In the genomic region with DNA sequence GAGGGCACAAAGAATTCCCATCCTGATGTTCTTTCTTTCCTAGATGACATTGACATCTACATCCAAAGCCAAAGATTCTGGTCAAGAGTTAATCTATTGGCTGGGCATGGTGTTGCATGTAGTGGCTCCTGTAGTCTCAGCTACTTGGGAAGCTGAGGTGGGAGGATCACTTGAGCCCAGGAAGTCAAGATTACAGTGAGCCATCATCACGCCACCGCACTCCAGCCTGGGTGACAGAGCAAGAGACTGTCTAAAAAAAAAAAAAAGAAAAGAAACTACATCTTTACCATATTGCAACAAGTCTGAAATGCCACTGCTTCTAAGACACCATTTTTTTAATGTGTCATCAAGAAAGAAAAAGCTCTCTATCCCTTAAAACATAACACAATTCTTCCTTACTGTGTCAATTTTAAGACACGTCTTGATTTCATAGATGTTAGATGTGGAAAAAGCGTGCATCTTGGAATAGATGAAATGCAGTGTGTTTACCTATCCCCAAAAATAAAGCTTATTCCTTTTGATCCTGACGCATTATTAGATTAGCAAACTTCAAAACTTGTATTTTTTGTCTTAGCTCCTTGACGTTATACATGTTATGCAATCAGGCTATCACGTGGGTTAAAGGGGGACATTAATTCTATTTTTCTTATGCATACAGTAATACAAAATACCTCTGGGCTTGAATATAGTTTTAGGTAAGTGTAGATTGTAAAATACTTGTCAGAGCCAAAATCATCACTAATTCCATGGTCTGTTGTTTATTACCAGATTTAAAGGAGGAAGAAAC, we compare ENCODE assay signal across 19 cellular contexts. TPM values are rescaled to one million over a fixed set of nuclear protein-coding genes. Genes with fewer than 3 reads are reported as not detected.
DNase-seq lines count a peak whose midpoint lies in the region; FAIRE-seq and TF ChIP-seq lines count a peak whose summit lies in the region.
"Had no signal": no experiment of that assay in that cellular context is flagged by ENCODE, and none has a peak within 500 bp of the region (broad histone marks: within the 10 kb centered on the region; RNA-seq: fewer than 3 reads in every experiment).

No MANE protein-coding gene starts in this region.

- no peaks in the 10 kb centered on the region for H3K9me2 ChIP-seq in OCI-LY1 (ENCODE audit: low read depth, low read length)

- H3K4me3 ChIP-seq in breast epithelium = no peak overlapping the region
- H3K4me3 ChIP-seq in mammary epithelial cell (replicated peaks in 1 of 3; ENCODE audit: insufficient read depth in 1 of 3, low read depth in 2 of 3, low read length in 3 of 3) = no peak overlapping the region
- no peak overlapping the region for H3K4me3 ChIP-seq in OCI-LY1 (ENCODE audit: low read depth, low read length, poor library complexity, severe bottlenecking)
- H3K4me3 ChIP-seq in dorsolateral prefrontal cortex = no peak overlapping the region
- H3K4me3 ChIP-seq in kidney (ENCODE audit: low read length in 2 of 2) = no peak overlapping the region
- H3K4me3 ChIP-seq: BLaER1, GM23338 had no signal

- H3K9me3 Mint-ChIP-seq in glutamatergic neuron (ENCODE audit: unreplicated experiment) = no peaks in the 10 kb centered on the region
- H3K9me3 Mint-ChIP-seq: CD4-positive, alpha-beta memory T cell; GM23338; HFFc6 had no signal

- no TSS peak for BruUV-seq in mammary epithelial cell (replicated peaks; lab: Mats Ljungman, UMichigan)

- H3K4me3 Mint-ChIP-seq in glutamatergic neuron (ENCODE audit: unreplicated experiment) = no peak overlapping the region
- H3K4me3 Mint-ChIP-seq: CD4-positive, alpha-beta memory T cell; GM23338; HFFc6 had no signal

- no peaks in the 10 kb centered on the region for H3K4me1 Mint-ChIP-seq in glutamatergic neuron (ENCODE audit: low read depth, unreplicated experiment)

- H3K4me2 ChIP-seq in mammary epithelial cell (ENCODE audit: insufficient read depth, low read depth, low read length) = no peak overlapping the region
- no peak overlapping the region for H3K4me2 ChIP-seq in OCI-LY1 (ENCODE audit: low read length)
- H3K4me2 ChIP-seq: BLaER1, GM23338 had no signal

- H3K9me3 ChIP-seq in breast epithelium (no peaks in the 10 kb centered on the region), mammary epithelial cell (replicated peaks; ENCODE audit: insufficient read depth, low read length) (no peaks in the 10 kb centered on the region), OCI-LY1 (ENCODE audit: low read length) (no peaks in the 10 kb centered on the region), kidney (ENCODE audit: control insufficient read depth in 1 of 2, low read length in 2 of 2) (no peaks in the 10 kb centered on the region)
- H3K9me3 ChIP-seq: BLaER1 had no signal

- no peak overlapping the region for H3K9ac ChIP-seq in mammary epithelial cell (ENCODE audit: insufficient read depth, low read length)
- H3K9ac ChIP-seq in OCI-LY1 (ENCODE audit: low read length) = no peak overlapping the region
- no peak overlapping the region for H3K9ac ChIP-seq in kidney (ENCODE audit: low read length in 2 of 2)
- H3K9ac ChIP-seq: BLaER1 had no signal

- DNase-seq in breast epithelium (ENCODE audit: low spot score in 2 of 2) = no peak
- DNase-seq in mammary epithelial cell = no peak
- DNase-seq in dorsolateral prefrontal cortex = peak in 3 of 10 donors; percentile 35 to 51 (median 39)
- no peak for DNase-seq in kidney
- DNase-seq in glomerular visceral epithelial cell (ENCODE audit: extremely low spot score) = no peak
- no peak for DNase-seq in glutamatergic neuron
- DNase-seq: 8988T; CD4-positive, alpha-beta memory T cell; DMS153; DMS79; GDM1; HFFc6 had no signal

- H3K79me2 ChIP-seq in mammary epithelial cell (ENCODE audit: insufficient read depth, low read length) (no peaks in the 10 kb centered on the region), OCI-LY1 (ENCODE audit: insufficient read depth, low read length) (no peaks in the 10 kb centered on the region)

- CTCF ChIA-PET in mammary epithelial cell (lab: Charles Lee; ENCODE audit: low non-redundant PET) = no interaction called here

- intact Hi-C loops in breast epithelium (cut with DNase I; ENCODE audit: low total_unique reads) (no loop called here), mammary epithelial cell (cut with micrococcal nuclease) (no loop called here), dorsolateral prefrontal cortex (cut with DNase I) (no loop called here), kidney (cut with DNase I) (no loop called here)

- peak overlapping the region; percentile 22 to 76 for H3K27ac ChIP-seq in breast epithelium
- no peak overlapping the region for H3K27ac ChIP-seq in mammary epithelial cell (ENCODE audit: insufficient read depth, low read depth, low read length)
- peak overlapping the region; percentile 49 for H3K27ac ChIP-seq in OCI-LY1 (ENCODE audit: low read depth, low read length, poor library complexity, severe bottlenecking)
- H3K27ac ChIP-seq in dorsolateral prefrontal cortex = peak overlapping the region in 43 of 59 donors; percentile 10 to 88 (median 44)
- no peak overlapping the region for H3K27ac ChIP-seq in kidney (ENCODE audit: low read depth in 2 of 2, low read length in 2 of 2)
- H3K27ac ChIP-seq: BLaER1, HL-60 had no signal

- in situ Hi-C loops in mammary epithelial cell (cut with MboI; ENCODE audit: low sequenced_read_pairs in 2 of 2) = no loop called here

- no peaks in the 10 kb centered on the region for H4K20me1 ChIP-seq in mammary epithelial cell (ENCODE audit: insufficient read depth, low read length)
- no peaks in the 10 kb centered on the region for H4K20me1 ChIP-seq in OCI-LY1 (ENCODE audit: insufficient read depth, low read length)
- H4K20me1 ChIP-seq: BLaER1 had no signal

- FAIRE-seq in kidney (lab: Jason Lieb, UNC) = no peak
- FAIRE-seq: GM12892, GM18507, H54 had no signal

- TF ChIP-seq CTCF in breast epithelium (IDR thresholded peaks at IDR 0.05) = no peak
- no peak for TF ChIP-seq CTCF in mammary epithelial cell (conservative IDR thresholded peaks at IDR 0.05 in 1 of 2, IDR thresholded peaks at IDR 0.05 in 1 of 2; ENCODE audit: extremely low read depth in 1 of 2, insufficient read depth in 1 of 2, low read depth in 1 of 2, low read length in 2 of 2)
- no peak for TF ChIP-seq CTCF in OCI-LY1 (IDR thresholded peaks at IDR 0.05; ENCODE audit: low read length)
- no peak for TF ChIP-seq CTCF in dorsolateral prefrontal cortex (IDR thresholded peaks at IDR 0.05 in 54 of 56, conservative IDR thresholded peaks at IDR 0.05 in 2 of 56; ENCODE audit: low read depth in 1 of 56, partially characterized antibody in 56 of 56)
- TF ChIP-seq CTCF in kidney (IDR thresholded peaks at IDR 0.05; ENCODE audit: borderline replicate concordance, extremely low read depth, insufficient read depth) = no peak
- no peak for TF ChIP-seq CTCF in glutamatergic neuron (IDR thresholded peaks at IDR 0.05; ENCODE audit: partially characterized antibody, unreplicated experiment)

- TF ChIP-seq POLR2A in breast epithelium (IDR thresholded peaks at IDR 0.05) = no peak

- H3K36me3 ChIP-seq in breast epithelium = no peaks in the 10 kb centered on the region
- no peaks in the 10 kb centered on the region for H3K36me3 ChIP-seq in mammary epithelial cell (ENCODE audit: insufficient read depth, low read length)
- H3K36me3 ChIP-seq in OCI-LY1 (ENCODE audit: insufficient read depth, low read length) = peaks cover 4% of the 10 kb centered on the region; the same call in 1 of the 2 replicates
- no peaks in the 10 kb centered on the region for H3K36me3 ChIP-seq in kidney (ENCODE audit: control insufficient read depth in 1 of 2, insufficient read depth in 2 of 2, low read length in 2 of 2)
- H3K36me3 ChIP-seq: BLaER1 had no signal

- H2AFZ ChIP-seq in mammary epithelial cell (ENCODE audit: low read depth, low read length) (no peak overlapping the region), OCI-LY1 (ENCODE audit: low read length) (no peak overlapping the region)
- H2AFZ ChIP-seq: GM23338 had no signal

- H3K27me3 Mint-ChIP-seq in glutamatergic neuron (ENCODE audit: unreplicated experiment) = no peaks in the 10 kb centered on the region
- H3K27me3 Mint-ChIP-seq: CD4-positive, alpha-beta memory T cell had no signal

- H3K36me3 Mint-ChIP-seq in glutamatergic neuron (ENCODE audit: unreplicated experiment) = no peaks in the 10 kb centered on the region

- no peaks in the 10 kb centered on the region for H3K27me3 ChIP-seq in breast epithelium
- H3K27me3 ChIP-seq in mammary epithelial cell (ENCODE audit: insufficient read depth, low read length) = no peaks in the 10 kb centered on the region
- H3K27me3 ChIP-seq in OCI-LY1 (ENCODE audit: insufficient read depth, low read length) = no peaks in the 10 kb centered on the region
- H3K27me3 ChIP-seq in dorsolateral prefrontal cortex = no peaks in the 10 kb centered on the region
- H3K27me3 ChIP-seq: BLaER1 had no signal

- H3K4me1 ChIP-seq in breast epithelium = peaks cover 0 to 19% of the 10 kb centered on the region in 2 donors
- H3K4me1 ChIP-seq in mammary epithelial cell (ENCODE audit: insufficient read depth, low read length) = peaks cover 17% of the 10 kb centered on the region
- H3K4me1 ChIP-seq in OCI-LY1 (ENCODE audit: insufficient read depth, low read length, severe bottlenecking) = peaks cover 61% of the 10 kb centered on the region
- H3K4me1 ChIP-seq in kidney (ENCODE audit: control insufficient read depth in 1 of 2, insufficient read depth in 1 of 2, low read depth in 1 of 2, low read length in 2 of 2) = peaks cover 4 to 9% of the 10 kb centered on the region in 2 donors

- H3F3A ChIP-seq in OCI-LY1 (ENCODE audit: insufficient read depth, low read length) = no peaks in the 10 kb centered on the region

- WGBS in mammary epithelial cell (ENCODE audit: low coverage, missing lambda C conversion rate) = 95% methylated on average over 7 of the region's 7 CpGs

- H3K27ac Mint-ChIP-seq in glutamatergic neuron (ENCODE audit: unreplicated experiment) = no peak overlapping the region
- H3K27ac Mint-ChIP-seq: GM23338, HFFc6 had no signal

- dilution Hi-C loops in mammary epithelial cell (cut with HindIII; ENCODE audit: low sequenced_read_pairs) = loop anchor here (5.0 kb wide), 1 partner anchor 42 kb away; no protein-coding TSS in a partner anchor

RNA-seq across cellular contexts. Expression of gene ELAPOR1, which starts 46.3 kb away (rescaled TPM):
- total RNA-seq in breast epithelium (100 to 1,000 TPM in 2 of 3 donors, under 1 TPM in 1; 0.64 to 220 (median 202) TPM), mammary epithelial cell (1 to 10 TPM in 1 of 2 donors, under 1 TPM in 1; 0.67 to 1.1 TPM), dorsolateral prefrontal cortex (10 to 100 TPM; 19.9 to 67.6 (median 43.1) TPM), kidney (1.3 TPM), glutamatergic neuron (ENCODE audit: unreplicated experiment) (1.5 TPM)
- polyA plus RNA-seq in mammary epithelial cell (0.95 TPM), kidney (ENCODE audit: insufficient read depth, low read depth, low replicate concordance) (0.28 TPM)
- not detected for polyA minus RNA-seq in mammary epithelial cell

RNA-seq across cellular contexts. Expression of gene SARS1, which starts 53.5 kb away (rescaled TPM):
- total RNA-seq in breast epithelium = 100 to 1,000 TPM; 146 to 172 (median 161) TPM
- total RNA-seq in mammary epithelial cell = 100 to 1,000 TPM; 349 to 468 TPM
- 282 TPM for polyA plus RNA-seq in mammary epithelial cell
- polyA minus RNA-seq in mammary epithelial cell = 291 TPM
- 100 to 1,000 TPM; 109 to 280 (median 226) TPM for total RNA-seq in dorsolateral prefrontal cortex
- 181 TPM for total RNA-seq in kidney
- polyA plus RNA-seq in kidney (ENCODE audit: insufficient read depth, low read depth, low replicate concordance) = 114 TPM
- total RNA-seq in glutamatergic neuron (ENCODE audit: unreplicated experiment) = 555 TPM

Comparison
In these comparisons a context has a peak if more than half of its experiments do, and no peak if none do; other contexts are left out.
1. H3K27ac ChIP-seq: peak in breast epithelium (2 of 2), OCI-LY1 (single experiment) and dorsolateral prefrontal cortex (43 of 59); none in mammary epithelial cell (single experiment) and kidney (0 of 2).